ENCODE assay signal across 11 cellular contexts in genomic region chr13:28159057-28159456, GRCh38. TPM values are rescaled to one million over a fixed set of nuclear protein-coding genes. Genes with fewer than 3 reads are reported as not detected.
"Had no signal": no experiment of that assay in that cellular context is flagged by ENCODE, and none has a peak within 500 bp of the region (broad histone marks: within the 10 kb centered on the region; RNA-seq: fewer than 3 reads in every experiment).

No MANE protein-coding gene starts in this region.

- FAIRE-seq: H1, H54 had no signal

- DNase-seq: GM23248, GOT3, H7, H9, HCEC 1CT, HFFc6 had no signal

- ATAC-seq: GM23338, HCT116 had no signal

- H3K4me2 ChIP-seq: GM23338 had no signal

- H3K4me3 ChIP-seq: GM23248, GM23338, HAP-1 had no signal

- H3K36me3 ChIP-seq: HAP-1 had no signal

- H2AFZ ChIP-seq: GM23248, GM23338 had no signal

- H3K27ac Mint-ChIP-seq: GM23338, HFFc6 had no signal

- H3K27ac ChIP-seq: GM23248 had no signal

- H3K9ac ChIP-seq: GM23248 had no signal

- H3K4me3 Mint-ChIP-seq: GM23338, H9, HFFc6 had no signal

- H3K9me3 Mint-ChIP-seq: HFFc6 had no signal

RNA-seq across cellular contexts. Expression of gene FLT3, which starts 58.7 kb away (rescaled TPM):
- total RNA-seq: GM23248, HFFc6 had no signal
- polyA plus RNA-seq: GM23248 had no signal
